ENCODE assay signal across 8 cellular contexts in the genomic region with DNA sequence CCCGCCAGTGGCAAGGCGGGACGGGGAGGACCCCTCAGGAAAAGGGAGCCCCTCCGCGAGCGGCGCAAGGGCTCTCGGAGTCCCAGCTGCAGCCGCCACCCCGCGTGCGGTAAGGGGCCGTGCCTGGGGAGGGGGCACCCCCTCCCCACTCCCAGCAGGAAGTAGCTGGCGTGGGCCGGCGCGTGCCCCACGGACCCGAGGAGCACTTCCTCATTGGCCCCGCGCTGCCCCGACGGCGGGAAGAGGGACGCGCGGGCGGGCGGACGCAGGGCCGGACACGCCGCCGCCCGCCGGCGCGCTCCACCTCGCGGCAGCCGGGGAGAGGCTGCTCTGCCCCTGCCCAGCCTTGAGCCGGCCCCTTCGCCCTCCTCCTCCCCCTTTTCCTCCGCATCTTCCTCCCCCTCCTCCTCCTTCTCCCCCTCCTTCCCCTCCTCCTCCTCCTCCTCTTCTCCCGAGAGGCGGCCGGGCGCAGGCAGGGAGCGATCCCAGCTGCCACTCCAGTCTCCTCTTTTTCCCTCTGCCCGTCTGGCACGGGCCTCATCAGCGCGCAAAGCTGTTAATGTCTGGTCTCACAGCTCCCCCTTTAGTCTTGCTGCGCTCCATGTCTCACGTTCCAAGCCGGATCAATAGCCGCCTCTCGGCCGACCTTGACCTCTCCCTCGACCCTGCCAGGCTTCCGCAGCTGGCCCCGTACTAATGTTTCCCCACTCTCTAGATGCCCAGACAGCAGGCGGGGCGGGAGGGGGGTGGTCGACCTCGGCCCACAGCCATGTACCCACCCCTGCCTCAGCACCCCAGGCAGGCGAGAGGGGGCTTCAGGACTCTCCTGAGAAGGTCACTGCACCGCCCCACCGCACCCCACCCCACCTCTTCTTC. TPM values are rescaled to one million over a fixed set of nuclear protein-coding genes. Genes with fewer than 3 reads are reported as not detected.
DNase-seq lines count a peak whose midpoint lies in the region; ATAC-seq and TF ChIP-seq lines count a peak whose summit lies in the region.

No MANE protein-coding gene starts in this region.

- H3K9me3 ChIP-seq in neural cell (ENCODE audit: low read length) (no peaks in the 10 kb centered on the region), OCI-LY7 (ENCODE audit: low read length) (no peaks in the 10 kb centered on the region)

- POLR2A ChIA-PET in OCI-LY7 (lab: Charles Lee) = no interaction called here

- peak; percentile 87 for TF ChIP-seq RAD21 in neural cell (conservative IDR thresholded peaks at IDR 0.05)

- peak; percentile 38 for TF ChIP-seq EP300 in neural cell (conservative IDR thresholded peaks at IDR 0.05; ENCODE audit: poor library complexity, severe bottlenecking)

- H4K20me1 ChIP-seq in neural cell (ENCODE audit: insufficient read depth) (no peaks in the 10 kb centered on the region), OCI-LY7 (ENCODE audit: insufficient read depth, low read length) (no peaks in the 10 kb centered on the region)

- H3K4me3 ChIP-seq in neural cell (ENCODE audit: low read length) (peak overlapping the region; percentile 91), OCI-LY7 (ENCODE audit: low read depth, low read length, poor library complexity, severe bottlenecking) (no peak overlapping the region)

- no peaks in the 10 kb centered on the region for H3K36me3 ChIP-seq in neural cell (ENCODE audit: insufficient read depth, low read length)
- no peaks in the 10 kb centered on the region for H3K36me3 ChIP-seq in OCI-LY7 (ENCODE audit: insufficient read depth, low read length)

- H3F3A ChIP-seq in neural cell (ENCODE audit: insufficient read depth, low read length, poor library complexity, severe bottlenecking) = peaks cover 9% of the 10 kb centered on the region

- intact Hi-C loops in OCI-LY7 (cut with micrococcal nuclease; ENCODE audit: unreplicated experiment) = no loop called here

- H3K27me3 ChIP-seq in foreskin keratinocyte (peaks cover 36% of the 10 kb centered on the region), neural cell (ENCODE audit: insufficient read depth, low read depth, low read length) (peaks cover 15% of the 10 kb centered on the region)

- H3K27ac ChIP-seq in foreskin keratinocyte (peak overlapping the region; percentile 96), neural cell (ENCODE audit: low read length) (peak overlapping the region; percentile 24), OCI-LY7 (ENCODE audit: low read depth, low read length, poor library complexity, severe bottlenecking) (no peak overlapping the region)

- peak overlapping the region; percentile 98 for H3K9ac ChIP-seq in neural cell (ENCODE audit: low read length)

- CTCF ChIA-PET in OCI-LY7 (lab: Charles Lee; ENCODE audit: unreplicated experiment) = no interaction called here

- H3K4me1 ChIP-seq in foreskin keratinocyte (no peaks in the 10 kb centered on the region), OCI-LY7 (ENCODE audit: insufficient read depth, low read length, poor library complexity, severe bottlenecking) (no peaks in the 10 kb centered on the region)

- peaks cover 20% of the 10 kb centered on the region for H3K79me2 ChIP-seq in neural cell (replicated peaks; ENCODE audit: insufficient read depth, low read length)
- no peaks in the 10 kb centered on the region for H3K79me2 ChIP-seq in OCI-LY7 (ENCODE audit: insufficient read depth, low read depth, low read length)

- no TSS peak for BruUV-seq in OCI-LY7 (replicated peaks; lab: Mats Ljungman, UMichigan)

- peak; percentile 74 for DNase-seq in DMS153 (lab: John Stamatoyannopoulos, UW)
- DNase-seq in HPDE6-E6E7 (ENCODE audit: extremely low spot score) = peak; percentile 73
- peak; percentile 98 for DNase-seq in NCI-H82 (lab: John Stamatoyannopoulos, UW)
- peak; percentile 63 for DNase-seq in activated naive CD4-positive, alpha-beta T cell treated with Interleukin-2 at 50 U/mL for 16 hours
- peak; percentile 77 to 87 for DNase-seq in foreskin keratinocyte
- no peak for DNase-seq in OCI-LY7 (ENCODE audit: low spot score)

- peak; percentile 75 for ATAC-seq in foreskin keratinocyte
- ATAC-seq in HG03108 (IDR thresholded peaks at IDR 0.05; ENCODE audit: unreplicated experiment) = no peak

- no peaks in the 10 kb centered on the region for H3K9me2 ChIP-seq in neural cell (ENCODE audit: insufficient read depth, low read length)
- H3K9me2 ChIP-seq in OCI-LY7 (ENCODE audit: insufficient read depth, low read length) = no peaks in the 10 kb centered on the region

- H3K4me2 ChIP-seq in neural cell (ENCODE audit: low read length) (peak overlapping the region; percentile 94), OCI-LY7 (ENCODE audit: low read length) (no peak overlapping the region)

- TF ChIP-seq CTCF in foreskin keratinocyte (conservative IDR thresholded peaks at IDR 0.05) = peak; percentile 84
- peak; percentile 83 for TF ChIP-seq CTCF in neural cell (IDR thresholded peaks at IDR 0.05; ENCODE audit: poor library complexity, severe bottlenecking)
- TF ChIP-seq CTCF in OCI-LY7 (conservative IDR thresholded peaks at IDR 0.05; ENCODE audit: low read length) = no peak

- H2AFZ ChIP-seq in neural cell (ENCODE audit: low read depth, low read length) = peak overlapping the region; percentile 19
- no peak overlapping the region for H2AFZ ChIP-seq in OCI-LY7 (ENCODE audit: low read length)

TF ChIP-seq in neural cell, 6 proteins besides CTCF, POLR2A, EP300 and RAD21:
- TF ChIP-seq, protein P1, sequence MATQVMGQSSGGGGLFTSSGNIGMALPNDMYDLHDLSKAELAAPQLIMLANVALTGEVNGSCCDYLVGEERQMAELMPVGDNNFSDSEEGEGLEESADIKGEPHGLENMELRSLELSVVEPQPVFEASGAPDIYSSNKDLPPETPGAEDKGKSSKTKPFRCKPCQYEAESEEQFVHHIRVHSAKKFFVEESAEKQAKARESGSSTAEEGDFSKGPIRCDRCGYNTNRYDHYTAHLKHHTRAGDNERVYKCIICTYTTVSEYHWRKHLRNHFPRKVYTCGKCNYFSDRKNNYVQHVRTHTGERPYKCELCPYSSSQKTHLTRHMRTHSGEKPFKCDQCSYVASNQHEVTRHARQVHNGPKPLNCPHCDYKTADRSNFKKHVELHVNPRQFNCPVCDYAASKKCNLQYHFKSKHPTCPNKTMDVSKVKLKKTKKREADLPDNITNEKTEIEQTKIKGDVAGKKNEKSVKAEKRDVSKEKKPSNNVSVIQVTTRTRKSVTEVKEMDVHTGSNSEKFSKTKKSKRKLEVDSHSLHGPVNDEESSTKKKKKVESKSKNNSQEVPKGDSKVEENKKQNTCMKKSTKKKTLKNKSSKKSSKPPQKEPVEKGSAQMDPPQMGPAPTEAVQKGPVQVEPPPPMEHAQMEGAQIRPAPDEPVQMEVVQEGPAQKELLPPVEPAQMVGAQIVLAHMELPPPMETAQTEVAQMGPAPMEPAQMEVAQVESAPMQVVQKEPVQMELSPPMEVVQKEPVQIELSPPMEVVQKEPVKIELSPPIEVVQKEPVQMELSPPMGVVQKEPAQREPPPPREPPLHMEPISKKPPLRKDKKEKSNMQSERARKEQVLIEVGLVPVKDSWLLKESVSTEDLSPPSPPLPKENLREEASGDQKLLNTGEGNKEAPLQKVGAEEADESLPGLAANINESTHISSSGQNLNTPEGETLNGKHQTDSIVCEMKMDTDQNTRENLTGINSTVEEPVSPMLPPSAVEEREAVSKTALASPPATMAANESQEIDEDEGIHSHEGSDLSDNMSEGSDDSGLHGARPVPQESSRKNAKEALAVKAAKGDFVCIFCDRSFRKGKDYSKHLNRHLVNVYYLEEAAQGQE (IDR thresholded peaks at IDR 0.05; ENCODE audit: borderline replicate concordance) = peak; percentile 35
- TF ChIP-seq SMC3 (conservative IDR thresholded peaks at IDR 0.05; ENCODE audit: poor library complexity) (peak; percentile 74), POLR2AphosphoS5 (IDR thresholded peaks at IDR 0.05) (peak; percentile 58), EZH2 (IDR thresholded peaks at IDR 0.05; ENCODE audit: borderline replicate concordance, insufficient read depth, low read length, poor library complexity, severe bottlenecking) (no peak), MXI1 (conservative IDR thresholded peaks at IDR 0.05; ENCODE audit: poor library complexity, severe bottlenecking) (peak; percentile 26)

RNA-seq across cellular contexts. Expression of a gene that starts 2.6 kb away (rescaled TPM):
- total RNA-seq in foreskin keratinocyte (15.4 and 16.3 TPM in 2 replicates), OCI-LY7 (2022) (not detected in 2 replicates)
- polyA plus RNA-seq in foreskin keratinocyte (3.8 and 4.4 TPM in 2 replicates), neural cell (98.9 and 104 TPM in 2 replicates)
- polyA minus RNA-seq in neural cell = 259 and 270 TPM in 2 replicates
- not detected in 2 replicates for total RNA-seq in OCI-LY7 (2014; rRNA removed; shearing (Covaris generic))

Comparison
In these comparisons a context has a peak if more than half of its experiments do, and no peak if none do; other contexts are left out.
1. RNA of a gene that starts 2.6 kb away (total RNA-seq): 15.4 to 16.3 TPM in foreskin keratinocyte; not detected in OCI-LY7; every median in the first group is over 10 times any median in the second.